8 cellular contexts compared by ENCODE assay signal in genomic region chr14:50559990-50560928, GRCh38. TPM values are rescaled to one million over a fixed set of nuclear protein-coding genes. Genes with fewer than 3 reads are reported as not detected.
DNase-seq lines count a peak whose midpoint lies in the region; ATAC-seq and TF ChIP-seq lines count a peak whose summit lies in the region.

TSS of gene ATL1 (plus strand) at chr14:50560145. CDS start at chr14:50560266, 121 bp downstream.

- DNase-seq in GM12864 (ENCODE audit: low read depth) (no peak), LHCN-M2 (ENCODE audit: low read depth) (peak; percentile 79), SHP77 (lab: John Stamatoyannopoulos, UW) (peak; percentile 71 to 73), adipocyte (ENCODE audit: low read depth) (peak; percentile 80), head of caudate nucleus (peak; percentile 56 to 93 (median 83)), upper lobe of left lung (peak; percentile 75 to 92)

- peaks cover 5% of the 10 kb centered on the region for H3K4me1 ChIP-seq in adipocyte (ENCODE audit: control insufficient read depth, insufficient read depth, low read length)
- peaks cover 11 to 14% of the 10 kb centered on the region in 2 experiments for H3K4me1 ChIP-seq in neutrophil (ENCODE audit: control insufficient read depth in 1 of 2, insufficient read depth in 1 of 2, low read depth in 1 of 2, low read length in 1 of 2)
- H3K4me1 ChIP-seq in upper lobe of left lung: peaks cover 0 to 16% (median 14%) of the 10 kb centered on the region in 4 donors

- no peaks in the 10 kb centered on the region for H3K27me3 ChIP-seq in adipocyte (replicated peaks; ENCODE audit: control insufficient read depth, insufficient read depth, low read length)
- H3K27me3 ChIP-seq in neutrophil: peaks cover 55% of the 10 kb centered on the region
- H3K27me3 ChIP-seq in upper lobe of left lung: no peaks in the 10 kb centered on the region

- 0 to 4% methylated on average over 13 to 43 of the region's 66 CpGs for WGBS in upper lobe of left lung, 2 donors

- intact Hi-C loops in head of caudate nucleus (cut with DNase I): loop anchor here (10.0 kb wide), 1 partner anchor 55 kb away; no protein-coding TSS in a partner anchor

- H3K9ac ChIP-seq in adipocyte (ENCODE audit: low read length): peak within 1 kb of the TSS; percentile 88

- H3K4me3 ChIP-seq in GM12864 (ENCODE audit: low read depth, low read length): peak within 1 kb of the TSS; percentile 24
- peak within 1 kb of the TSS; percentile 93 for H3K4me3 ChIP-seq in adipocyte (ENCODE audit: low read length)
- H3K4me3 ChIP-seq in neutrophil (ENCODE audit: low read depth in 1 of 2, low read length in 1 of 2): peak within 1 kb of the TSS; percentile 60 to 62
- peak within 1 kb of the TSS; percentile 56 to 93 (median 76) for H3K4me3 ChIP-seq in upper lobe of left lung

- ATAC-seq in upper lobe of left lung (ENCODE audit: low FRiP score in 2 of 2) (peak; percentile 95 to 97), GM18870 (IDR thresholded peaks at IDR 0.05; ENCODE audit: unreplicated experiment) (no peak)

- H3K36me3 ChIP-seq in adipocyte (ENCODE audit: control insufficient read depth, insufficient read depth, low read length, severe bottlenecking) (no peaks in the 10 kb centered on the region), neutrophil (no peaks in the 10 kb centered on the region), upper lobe of left lung (no peaks in the 10 kb centered on the region)

- H3K27ac ChIP-seq in neutrophil (no peak within 1 kb of the TSS), upper lobe of left lung (peak within 1 kb of the TSS; percentile 85 to 92 (median 90))

- no peak for TF ChIP-seq CTCF in GM12864 (IDR thresholded peaks at IDR 0.05; ENCODE audit: low read depth, low read length, missing control alignments)
- no peak for TF ChIP-seq CTCF in neutrophil (IDR thresholded peaks at IDR 0.05)
- TF ChIP-seq CTCF in upper lobe of left lung (IDR thresholded peaks at IDR 0.05): no peak

- peak in 2 of 4 donors; percentile 42 to 44 for TF ChIP-seq POLR2A in upper lobe of left lung (IDR thresholded peaks at IDR 0.05)

- H3K9me3 ChIP-seq in adipocyte (ENCODE audit: control insufficient read depth, low read length) (no peaks in the 10 kb centered on the region), neutrophil (no peaks in the 10 kb centered on the region), upper lobe of left lung (no peaks in the 10 kb centered on the region)

- no peak for TF ChIP-seq EP300 in upper lobe of left lung (IDR thresholded peaks at IDR 0.05)

RNA-seq across cellular contexts. Expression of gene ATL1, which starts in this region (rescaled TPM):
- total RNA-seq in LHCN-M2 (2014; rRNA removed) (12.7 and 14.9 TPM in 2 replicates), upper lobe of left lung (1 to 10 TPM; 1.3 to 7.9 (median 5.3) TPM)
- 7.4 TPM for polyA plus RNA-seq in LHCN-M2 (2012)

Comparison
In these comparisons a context has a peak if more than half of its experiments do, and no peak if none do; other contexts are left out.
1. H3K4me3 ChIP-seq: peak in every context shown above with its lines; median percentile 93 in adipocyte; 76 in upper lobe of left lung; 61 in neutrophil; 24 in GM12864.